Comparison of ENCODE assay signal across 10 cellular contexts in the genomic region with DNA sequence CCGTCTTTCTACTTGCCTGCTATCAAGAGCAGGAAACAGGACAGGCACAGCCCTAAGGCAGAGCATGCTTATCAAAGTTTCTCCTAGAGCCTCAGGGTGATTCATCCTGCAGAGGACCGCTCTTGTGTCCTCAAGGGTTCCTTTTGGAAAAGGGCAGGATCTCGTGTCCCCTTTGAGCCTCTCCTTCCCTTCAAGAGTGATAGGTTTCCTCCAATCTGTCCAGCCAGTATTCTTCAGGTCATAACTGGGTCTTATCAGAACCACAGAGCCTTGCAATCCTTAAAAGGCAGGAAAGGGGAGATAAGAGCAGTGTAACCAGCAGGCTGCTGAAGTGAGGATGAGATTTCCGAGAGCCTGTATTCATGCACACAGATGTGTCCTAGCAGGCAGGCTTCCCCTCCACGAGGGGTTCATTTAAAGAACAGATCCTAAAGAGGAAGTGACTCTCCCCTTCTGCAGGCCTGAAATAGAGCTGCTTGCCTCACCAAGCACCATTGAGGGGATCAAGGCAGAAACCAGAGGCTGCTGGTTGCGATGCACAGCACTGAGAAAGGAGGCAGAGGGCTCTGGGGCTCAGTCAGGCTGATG.
DNase-seq lines count a peak whose midpoint lies in the region; ATAC-seq and TF ChIP-seq lines count a peak whose summit lies in the region.
"Had no signal": no experiment of that assay in that cellular context is flagged by ENCODE, and none has a peak within 500 bp of the region (broad histone marks: within the 10 kb centered on the region; RNA-seq: fewer than 3 reads in every experiment).

No MANE protein-coding gene starts in this region.

- peak overlapping the region; percentile 45 for H3K27ac Mint-ChIP-seq in nephron progenitor cell
- H3K27ac Mint-ChIP-seq: HFFc6 had no signal

- H3K27me3 Mint-ChIP-seq in nephron progenitor cell (ENCODE audit: low read depth, poor library complexity): no peaks in the 10 kb centered on the region

- whole genome bisulfite sequencing in esophagus muscularis mucosa: 47% methylated on average over 6 of the region's 6 CpGs

- TF ChIP-seq POLR2A in esophagus muscularis mucosa (IDR thresholded peaks at IDR 0.05; ENCODE audit: low read depth): no peak

- H3K9me3 ChIP-seq in esophagus muscularis mucosa: peaks cover 0 to 2% (median under 1%) of the 10 kb centered on the region in 4 donors

- H3K36me3 Mint-ChIP-seq in nephron progenitor cell (ENCODE audit: low read depth): peaks cover 52% of the 10 kb centered on the region

- H3K36me3 ChIP-seq in esophagus muscularis mucosa: peaks cover 0 to 8% (median 3%) of the 10 kb centered on the region in 4 donors

- peak overlapping the region; percentile 53 to 99 (median 98) for H3K27ac ChIP-seq in esophagus muscularis mucosa (replicated peaks in 1 of 4)
- H3K27ac ChIP-seq: RWPE1 had no signal

- H3K4me3 Mint-ChIP-seq in nephron progenitor cell: no peak overlapping the region
- H3K4me3 Mint-ChIP-seq: HFFc6 had no signal

- intact Hi-C loops in esophagus muscularis mucosa (cut with DNase I): no loop called here

- peak overlapping the region in 2 of 4 donors; percentile 8 to 12 for H3K4me3 ChIP-seq in esophagus muscularis mucosa

- no peak for ATAC-seq in GM18868 (IDR thresholded peaks at IDR 0.05; ENCODE audit: unreplicated experiment)

- H3K4me1 Mint-ChIP-seq in nephron progenitor cell: peaks cover 32% of the 10 kb centered on the region

- peaks cover 21% of the 10 kb centered on the region for H3K9me3 Mint-ChIP-seq in nephron progenitor cell

- DNase-seq in CD1c-positive myeloid dendritic cell (ENCODE audit: extremely low spot score) (peak; percentile 50), OCI-M1 (lab: John Stamatoyannopoulos, UW) (peak; percentile 59), esophagus muscularis mucosa (ENCODE audit: extremely low spot score) (peak; percentile 47), nephron progenitor cell (no peak), pons (ENCODE audit: low spot score) (no peak), NCI-H1930 (lab: John Stamatoyannopoulos, UW) (no peak), NCI-H2029 treated with DMSO at 0.1 percent for 48 hours (lab: John Stamatoyannopoulos, UW) (no peak)
- DNase-seq: HFFc6 had no signal

- no peak for TF ChIP-seq EP300 in esophagus muscularis mucosa (IDR thresholded peaks at IDR 0.05)

- no peak for TF ChIP-seq CTCF in esophagus muscularis mucosa (IDR thresholded peaks at IDR 0.05)
- no peak for TF ChIP-seq CTCF in nephron progenitor cell (IDR thresholded peaks at IDR 0.05)

- peaks cover 24 to 90% (median 86%) of the 10 kb centered on the region in 4 donors for H3K4me1 ChIP-seq in esophagus muscularis mucosa

- no peaks in the 10 kb centered on the region for H3K27me3 ChIP-seq in esophagus muscularis mucosa

Comparison
In these comparisons a context has a peak if more than half of its experiments do, and no peak if none do; other contexts are left out.
1. DNase-seq: peak in CD1c-positive myeloid dendritic cell (single experiment), OCI-M1 (single experiment) and esophagus muscularis mucosa (single experiment); none in nephron progenitor cell (single experiment), pons (single experiment), NCI-H1930 (0 of 2) and NCI-H2029 treated with DMSO at 0.1 percent for 48 hours (single experiment).